1 cellular context compared by ENCODE assay signal in the genomic region with DNA sequence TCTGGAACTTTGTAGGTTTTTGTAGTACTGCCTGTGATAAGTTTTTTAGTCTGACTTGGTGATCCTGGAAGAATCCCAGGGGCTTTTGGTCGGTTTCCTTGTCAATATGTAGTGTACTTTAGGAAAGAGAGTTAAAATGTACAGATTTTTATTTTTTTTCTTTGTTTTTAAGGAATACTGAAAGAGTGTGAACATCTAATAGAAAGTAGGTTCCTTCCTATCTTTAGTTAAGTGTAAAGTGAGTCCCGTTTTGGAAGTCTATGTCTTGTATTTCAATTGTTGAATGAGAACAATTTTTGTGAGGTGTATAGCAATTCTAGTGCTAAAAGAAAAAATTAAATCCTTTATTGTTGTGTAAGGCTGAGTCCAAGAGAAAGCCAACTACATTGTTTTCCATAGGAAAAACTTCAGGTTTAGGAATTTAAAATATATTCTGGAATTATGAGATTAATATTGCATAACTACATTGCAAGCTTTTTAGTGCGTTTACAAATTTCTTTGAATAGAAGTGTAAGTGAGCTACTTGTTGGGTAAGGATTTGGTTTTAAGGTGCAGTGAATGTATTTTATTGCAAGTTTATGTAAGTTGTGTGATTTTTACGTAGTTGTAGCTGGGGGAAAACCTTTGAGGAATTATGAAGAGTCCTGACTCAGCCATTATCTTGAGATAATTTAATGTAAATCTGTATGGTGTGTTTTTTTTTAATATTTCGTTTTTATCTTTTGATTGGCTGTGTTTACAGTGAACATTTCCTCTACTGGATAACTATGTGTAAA.
TF ChIP-seq lines count a peak whose summit lies in the region.

No MANE protein-coding gene starts in this region.

TF ChIP-seq in K562, 482 proteins besides CTCF, POLR2A, EP300 and RAD21 (continued from another document and continues in another):
- TF ChIP-seq ZHX1 (conservative IDR thresholded peaks at IDR 0.05; ENCODE audit: low read length) = no peak
- TF ChIP-seq MLLT1 (IDR thresholded peaks at IDR 0.05) = peak; percentile 86 to 92
- no peak for TF ChIP-seq ZNF12 (CRISPR knock-in tag; IDR thresholded peaks at IDR 0.05)
- 0 out of 2 replicates have a peak, but pooled peaks have one; percentile 49 for TF ChIP-seq TAL1 (IDR thresholded peaks at IDR 0.05)
- TF ChIP-seq, protein P1, sequence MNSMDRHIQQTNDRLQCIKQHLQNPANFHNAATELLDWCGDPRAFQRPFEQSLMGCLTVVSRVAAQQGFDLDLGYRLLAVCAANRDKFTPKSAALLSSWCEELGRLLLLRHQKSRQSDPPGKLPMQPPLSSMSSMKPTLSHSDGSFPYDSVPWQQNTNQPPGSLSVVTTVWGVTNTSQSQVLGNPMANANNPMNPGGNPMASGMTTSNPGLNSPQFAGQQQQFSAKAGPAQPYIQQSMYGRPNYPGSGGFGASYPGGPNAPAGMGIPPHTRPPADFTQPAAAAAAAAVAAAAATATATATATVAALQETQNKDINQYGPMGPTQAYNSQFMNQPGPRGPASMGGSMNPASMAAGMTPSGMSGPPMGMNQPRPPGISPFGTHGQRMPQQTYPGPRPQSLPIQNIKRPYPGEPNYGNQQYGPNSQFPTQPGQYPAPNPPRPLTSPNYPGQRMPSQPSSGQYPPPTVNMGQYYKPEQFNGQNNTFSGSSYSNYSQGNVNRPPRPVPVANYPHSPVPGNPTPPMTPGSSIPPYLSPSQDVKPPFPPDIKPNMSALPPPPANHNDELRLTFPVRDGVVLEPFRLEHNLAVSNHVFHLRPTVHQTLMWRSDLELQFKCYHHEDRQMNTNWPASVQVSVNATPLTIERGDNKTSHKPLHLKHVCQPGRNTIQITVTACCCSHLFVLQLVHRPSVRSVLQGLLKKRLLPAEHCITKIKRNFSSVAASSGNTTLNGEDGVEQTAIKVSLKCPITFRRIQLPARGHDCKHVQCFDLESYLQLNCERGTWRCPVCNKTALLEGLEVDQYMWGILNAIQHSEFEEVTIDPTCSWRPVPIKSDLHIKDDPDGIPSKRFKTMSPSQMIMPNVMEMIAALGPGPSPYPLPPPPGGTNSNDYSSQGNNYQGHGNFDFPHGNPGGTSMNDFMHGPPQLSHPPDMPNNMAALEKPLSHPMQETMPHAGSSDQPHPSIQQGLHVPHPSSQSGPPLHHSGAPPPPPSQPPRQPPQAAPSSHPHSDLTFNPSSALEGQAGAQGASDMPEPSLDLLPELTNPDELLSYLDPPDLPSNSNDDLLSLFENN (IDR thresholded peaks at IDR 0.05; ENCODE audit: low read depth in 2 of 2, low read length in 2 of 2) = no peak
- peak; percentile 89 for TF ChIP-seq CEBPB (tag; IDR thresholded peaks at IDR 0.05)
- TF ChIP-seq ZNF274 (IDR thresholded peaks at IDR 0.05; ENCODE audit: borderline replicate concordance, low read depth, low read length) = no peak
- TF ChIP-seq, protein P2, sequence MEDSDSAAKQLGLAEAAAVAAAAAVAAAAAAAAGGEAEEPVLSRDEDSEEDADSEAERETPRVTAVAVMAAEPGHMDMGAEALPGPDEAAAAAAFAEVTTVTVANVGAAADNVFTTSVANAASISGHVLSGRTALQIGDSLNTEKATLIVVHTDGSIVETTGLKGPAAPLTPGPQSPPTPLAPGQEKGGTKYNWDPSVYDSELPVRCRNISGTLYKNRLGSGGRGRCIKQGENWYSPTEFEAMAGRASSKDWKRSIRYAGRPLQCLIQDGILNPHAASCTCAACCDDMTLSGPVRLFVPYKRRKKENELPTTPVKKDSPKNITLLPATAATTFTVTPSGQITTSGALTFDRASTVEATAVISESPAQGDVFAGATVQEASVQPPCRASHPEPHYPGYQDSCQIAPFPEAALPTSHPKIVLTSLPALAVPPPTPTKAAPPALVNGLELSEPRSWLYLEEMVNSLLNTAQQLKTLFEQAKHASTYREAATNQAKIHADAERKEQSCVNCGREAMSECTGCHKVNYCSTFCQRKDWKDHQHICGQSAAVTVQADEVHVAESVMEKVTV (CRISPR knock-in tag; IDR thresholded peaks at IDR 0.05) = no peak
- 0 out of 2 replicates have a peak, but pooled peaks have one; percentile 36 for TF ChIP-seq MBD1 (CRISPR knock-in tag; IDR thresholded peaks at IDR 0.05)
- no peak for TF ChIP-seq HDAC6 (IDR thresholded peaks at IDR 0.05; ENCODE audit: low read depth, low read length)
- TF ChIP-seq SUPT5H (IDR thresholded peaks at IDR 0.05) = 0 out of 2 replicates have a peak, but pooled peaks have one; percentile 48
- TF ChIP-seq AFF4 (CRISPR knock-in tag; IDR thresholded peaks at IDR 0.05) = no peak; the same call in 1 of the 2 replicates
- TF ChIP-seq USF1 (CRISPR knock-in tag; IDR thresholded peaks at IDR 0.05) = no peak
- TF ChIP-seq ZNF24 (IDR thresholded peaks at IDR 0.05) = no peak
- no peak for TF ChIP-seq FOXA3 (CRISPR knock-in tag; conservative IDR thresholded peaks at IDR 0.05 in 1 of 2, IDR thresholded peaks at IDR 0.05 in 1 of 2)
- no peak for TF ChIP-seq ZNF780A (CRISPR knock-in tag; IDR thresholded peaks at IDR 0.05)
- TF ChIP-seq LCOR (CRISPR knock-in tag; IDR thresholded peaks at IDR 0.05) = no peak
- no peak for TF ChIP-seq FOXO4 (CRISPR knock-in tag; IDR thresholded peaks at IDR 0.05)
- TF ChIP-seq HMGN3 (IDR thresholded peaks at IDR 0.05; ENCODE audit: borderline replicate concordance, extremely low read depth, insufficient read length, low read depth, low read length) = no peak
- no peak for TF ChIP-seq RBM15 (IDR thresholded peaks at IDR 0.05; ENCODE audit: insufficient read depth, low read length)
- TF ChIP-seq GATAD2A (IDR thresholded peaks at IDR 0.05) = no peak
- no peak for TF ChIP-seq ZFP1 (CRISPR knock-in tag; IDR thresholded peaks at IDR 0.05)
- peak; percentile 45 for TF ChIP-seq MAFF (IDR thresholded peaks at IDR 0.05; ENCODE audit: low read length)
- TF ChIP-seq, protein P3, sequence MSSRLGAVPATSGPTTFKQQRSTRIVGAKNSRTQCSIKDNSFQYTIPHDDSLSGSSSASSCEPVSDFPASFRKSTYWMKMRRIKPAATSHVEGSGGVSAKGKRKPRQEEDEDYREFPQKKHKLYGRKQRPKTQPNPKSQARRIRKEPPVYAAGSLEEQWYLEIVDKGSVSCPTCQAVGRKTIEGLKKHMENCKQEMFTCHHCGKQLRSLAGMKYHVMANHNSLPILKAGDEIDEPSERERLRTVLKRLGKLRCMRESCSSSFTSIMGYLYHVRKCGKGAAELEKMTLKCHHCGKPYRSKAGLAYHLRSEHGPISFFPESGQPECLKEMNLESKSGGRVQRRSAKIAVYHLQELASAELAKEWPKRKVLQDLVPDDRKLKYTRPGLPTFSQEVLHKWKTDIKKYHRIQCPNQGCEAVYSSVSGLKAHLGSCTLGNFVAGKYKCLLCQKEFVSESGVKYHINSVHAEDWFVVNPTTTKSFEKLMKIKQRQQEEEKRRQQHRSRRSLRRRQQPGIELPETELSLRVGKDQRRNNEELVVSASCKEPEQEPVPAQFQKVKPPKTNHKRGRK (tag; IDR thresholded peaks at IDR 0.05) = no peak
- TF ChIP-seq RNF2 (IDR thresholded peaks at IDR 0.05) = no peak
- TF ChIP-seq NR1H2 (CRISPR knock-in tag; IDR thresholded peaks at IDR 0.05) = no peak
- TF ChIP-seq DNMT1 (IDR thresholded peaks at IDR 0.05) = peak; percentile 52; the same call in 1 of the 2 replicates
- TF ChIP-seq LEF1 (IDR thresholded peaks at IDR 0.05) = peak; percentile 70
- TF ChIP-seq SIN3A (IDR thresholded peaks at IDR 0.05; ENCODE audit: borderline replicate concordance in 2 of 2, control insufficient read depth in 1 of 2, low read depth in 2 of 2, low read length in 2 of 2) = no peak
- 0 out of 2 replicates have a peak, but pooled peaks have one; percentile 6 for TF ChIP-seq HLTF (IDR thresholded peaks at IDR 0.05)
- TF ChIP-seq ZNF175 (CRISPR knock-in tag; IDR thresholded peaks at IDR 0.05; ENCODE audit: low read depth) = peak; percentile 53; the same call in 1 of the 2 replicates
- no peak for TF ChIP-seq NELFE (IDR thresholded peaks at IDR 0.05; ENCODE audit: insufficient read depth, insufficient read length)
- no peak for TF ChIP-seq SNAPC5 (CRISPR knock-in tag; IDR thresholded peaks at IDR 0.05)
- TF ChIP-seq HDAC1 (IDR thresholded peaks at IDR 0.05) = no peak
